ENCODE assay signal across 26 cellular contexts in genomic region chr12:46024099-46024498, GRCh38.
"Had no signal": no experiment of that assay in that cellular context is flagged by ENCODE, and none has a peak within 500 bp of the region (broad histone marks: within the 10 kb centered on the region; RNA-seq: fewer than 3 reads in every experiment).

No MANE protein-coding gene starts in this region.

- H3K4me3 ChIP-seq: adrenal gland, body of pancreas, cardiac muscle cell, colonic mucosa, left lung, lower lobe of right lung, neural progenitor cell, spleen, tibial nerve had no signal

- H3K4me2 ChIP-seq: neural progenitor cell had no signal

- H3K36me3 ChIP-seq: adrenal gland, cardiac muscle cell, colonic mucosa, left lung, lower lobe of right lung, neural progenitor cell, spleen, tibial nerve had no signal

- H3K9me3 ChIP-seq: colonic mucosa had no signal

- H3K27me3 ChIP-seq: adrenal gland, body of pancreas, cardiac muscle cell, colonic mucosa, left lung, neural progenitor cell, spleen, tibial nerve had no signal

- FAIRE-seq: frontal cortex, islet of Langerhans had no signal

- H3K27ac ChIP-seq: adrenal gland, body of pancreas, cardiac muscle cell, colonic mucosa, left lung, lower lobe of right lung, neural progenitor cell, spleen, tibial nerve had no signal

- DNase-seq: activated B cell treated with CpG ODN at 0.5 μM for 24 hours; activated CD4-positive, alpha-beta T cell treated with anti-CD3 and anti-CD28 coated beads for 36 hours; activated CD8-positive, alpha-beta memory T cell treated with anti-CD3 and anti-CD28 coated beads, Interleukin-2, amount 10 ng/mL, durations not matched to agents 7 days and 5 days; activated CD8-positive, alpha-beta T cell treated with anti-CD3 and anti-CD28 coated beads, Interleukin-2, amount 10 ng/mL, durations not matched to agents 7 days and 5 days; activated effector memory CD4-positive, alpha-beta T cell treated with anti-CD3 and anti-CD28 coated beads, Interleukin-2, amount 50 U/mL, for 16 hours; activated naive CD4-positive, alpha-beta T cell treated with anti-CD3 and anti-CD28 coated beads for 36 hours; activated naive CD8-positive, alpha-beta T cell treated with anti-CD3 and anti-CD28 coated beads for 36 hours; adrenal gland; aorta; body of pancreas; cerebellar nuclear complex; colonic mucosa; effector CD8-positive, alpha-beta T cell; left lung; lower lobe of right lung; mesenchymal stem cell; natural killer cell; occipital lobe; right cardiac atrium; spleen; stimulated activated naive CD4-positive, alpha-beta T cell treated with Interleukin-2 at 50 U/mL for 16 hours had no signal

- H2AFZ ChIP-seq: neural progenitor cell had no signal

- H3K9ac ChIP-seq: neural progenitor cell had no signal

- ATAC-seq: activated CD4-positive, alpha-beta T cell treated with anti-CD3 and anti-CD28 coated beads for 36 hours; activated CD8-positive, alpha-beta memory T cell treated with anti-CD3 and anti-CD28 coated beads, Interleukin-2, amount 10 ng/mL, durations not matched to agents 7 days and 5 days; activated CD8-positive, alpha-beta T cell treated with anti-CD3 and anti-CD28 coated beads, Interleukin-2, amount 10 ng/mL, durations not matched to agents 7 days and 5 days; body of pancreas; left lung; lower lobe of right lung; natural killer cell; right cardiac atrium had no signal

- H3K4me1 ChIP-seq: adrenal gland, body of pancreas, colonic mucosa, left lung, lower lobe of right lung, neural progenitor cell, spleen, tibial nerve had no signal
